ENCODE assay signal across 11 cellular contexts in the genomic region with DNA sequence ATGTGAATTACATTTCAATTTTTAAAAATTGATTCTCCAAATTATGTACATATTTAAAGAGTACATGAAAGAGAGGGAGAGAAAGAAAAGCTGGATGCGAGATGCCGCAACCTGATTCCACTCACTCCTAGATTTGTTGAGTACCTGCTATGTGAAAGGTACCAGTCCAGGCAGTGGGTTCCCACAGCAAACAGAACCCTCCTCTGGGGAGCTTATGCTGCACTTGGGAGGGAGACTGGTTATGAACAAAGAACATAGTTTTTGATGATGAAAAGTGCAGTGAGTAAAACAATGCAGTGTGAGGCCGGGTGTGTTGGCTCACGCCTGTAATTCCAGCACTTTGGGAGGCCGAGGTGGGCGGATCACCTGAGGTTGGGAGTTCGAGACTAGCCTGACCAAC. TPM values are rescaled to one million over a fixed set of nuclear protein-coding genes. Genes with fewer than 3 reads are reported as not detected.
A peak's percentile ranks its signal among the peaks of the same experiment; 100 is the strongest.
DNase-seq lines count a peak whose midpoint lies in the region; ATAC-seq and TF ChIP-seq lines count a peak whose summit lies in the region.
"Had no signal": no experiment of that assay in that cellular context is flagged by ENCODE, and none has a peak within 500 bp of the region (broad histone marks: within the 10 kb centered on the region; RNA-seq: fewer than 3 reads in every experiment).

No MANE protein-coding gene starts in this region.

- H3K4me1 ChIP-seq in CD4-positive, CD25-positive, alpha-beta regulatory T cell (ENCODE audit: control insufficient read depth, insufficient read depth, low read length, poor library complexity, severe bottlenecking), result peaks cover 69% of the 10 kb centered on the region
- H3K4me1 ChIP-seq in Peyer's patch (peaks cover 19 to 68% (median 37%) of the 10 kb centered on the region in 4 donors), psoas muscle (peaks cover 76% of the 10 kb centered on the region)

- peaks cover 2% of the 10 kb centered on the region for H3K36me3 ChIP-seq in CD4-positive, CD25-positive, alpha-beta regulatory T cell (ENCODE audit: control insufficient read depth, insufficient read depth, low read length)
- H3K36me3 ChIP-seq in Peyer's patch (peaks cover 0 to 23% (median 0%) of the 10 kb centered on the region in 3 donors), psoas muscle (ENCODE audit: insufficient read depth in 1 of 2, low read depth in 1 of 2) (no peaks in the 10 kb centered on the region)

- intact Hi-C loops in psoas muscle (cut with DNase I), result loop anchor here (5.0 kb wide), 1 partner anchor 39 kb away; no protein-coding TSS in a partner anchor

- H3K9me3 ChIP-seq in CD4-positive, CD25-positive, alpha-beta regulatory T cell (ENCODE audit: control insufficient read depth in 2 of 2, low read length in 2 of 2), result no peaks in the 10 kb centered on the region
- H3K9me3 ChIP-seq in Peyer's patch (no peaks in the 10 kb centered on the region), psoas muscle (no peaks in the 10 kb centered on the region)

- TF ChIP-seq POLR2A in Peyer's patch (IDR thresholded peaks at IDR 0.05), result no peak

- H3K27ac Mint-ChIP-seq in CD4-positive, CD25-positive, alpha-beta regulatory T cell, result peak overlapping the region; percentile 38 to 94 (median 55)

- H3K27ac ChIP-seq in CD4-positive, CD25-positive, alpha-beta regulatory T cell (ENCODE audit: insufficient read depth, low read length, poor library complexity, severe bottlenecking), result peak overlapping the region; percentile 34
- H3K27ac ChIP-seq in Peyer's patch, result peak overlapping the region in 3 of 4 donors; percentile 14 to 96 (median 89)
- H3K27ac ChIP-seq in psoas muscle, result peak overlapping the region; percentile 98

- 73 to 85% (median 79%) methylated on average over 7 of the region's 7 CpGs for WGBS in psoas muscle, 3 donors

- no peaks in the 10 kb centered on the region for H3K27me3 Mint-ChIP-seq in CD4-positive, CD25-positive, alpha-beta regulatory T cell
- H3K27me3 Mint-ChIP-seq: T-cell had no signal

- H3K36me3 Mint-ChIP-seq in CD4-positive, CD25-positive, alpha-beta regulatory T cell, result peaks cover 10% of the 10 kb centered on the region

- TF ChIP-seq CTCF in Peyer's patch (IDR thresholded peaks at IDR 0.05) (no peak), fibroblast of the aortic adventitia (IDR thresholded peaks at IDR 0.05; ENCODE audit: insufficient read depth, low read length) (no peak), psoas muscle (IDR thresholded peaks at IDR 0.05) (no peak)

- H3K4me1 Mint-ChIP-seq in CD4-positive, CD25-positive, alpha-beta regulatory T cell, result peaks cover 32 to 91% (median 64%) of the 10 kb centered on the region in 4 donors

- no peak for DNase-seq in CD4-positive, CD25-positive, alpha-beta regulatory T cell
- DNase-seq in Peyer's patch, result no peak
- DNase-seq in fibroblast of the aortic adventitia (ENCODE audit: low read depth), result peak; percentile 54
- DNase-seq in psoas muscle, result no peak
- no peak for DNase-seq in NCI-H187 (lab: John Stamatoyannopoulos, UW)
- DNase-seq in NCI-H446 (lab: John Stamatoyannopoulos, UW), result no peak
- DNase-seq in activated CD8-positive, alpha-beta memory T cell treated with anti-CD3 and anti-CD28 coated beads, Interleukin-2, amount 50 U/mL, for 4 hours, result no peak
- DNase-seq: NCI-H1048, NCI-H748 treated with DMSO at 0.1 percent for 48 hours, T-cell had no signal

- no peaks in the 10 kb centered on the region for H3K27me3 ChIP-seq in CD4-positive, CD25-positive, alpha-beta regulatory T cell (ENCODE audit: control insufficient read depth, insufficient read depth, low read length)
- H3K27me3 ChIP-seq in Peyer's patch, result no peaks in the 10 kb centered on the region
- no peaks in the 10 kb centered on the region for H3K27me3 ChIP-seq in psoas muscle (ENCODE audit: insufficient read depth in 3 of 3, low read length in 2 of 3)

- H3K4me3 Mint-ChIP-seq in CD4-positive, CD25-positive, alpha-beta regulatory T cell, result peak overlapping the region in 1 of 4 donors; percentile 38
- H3K4me3 Mint-ChIP-seq: T-cell had no signal

- H3K4me3 ChIP-seq in CD4-positive, CD25-positive, alpha-beta regulatory T cell (ENCODE audit: low read depth, low read length), result no peak overlapping the region
- H3K4me3 ChIP-seq in Peyer's patch, result no peak overlapping the region
- H3K4me3 ChIP-seq in fibroblast of the aortic adventitia (ENCODE audit: low read depth, low read length), result no peak overlapping the region
- no peak overlapping the region for H3K4me3 ChIP-seq in psoas muscle

- ATAC-seq in CD4-positive, CD25-positive, alpha-beta regulatory T cell (ENCODE audit: low read depth in 2 of 2), result no peak
- ATAC-seq in psoas muscle, result no peak
- ATAC-seq in HG03521 (IDR thresholded peaks at IDR 0.05; ENCODE audit: unreplicated experiment), result no peak
- ATAC-seq: T-cell had no signal

- H3K9me3 Mint-ChIP-seq in CD4-positive, CD25-positive, alpha-beta regulatory T cell, result no peaks in the 10 kb centered on the region
- H3K9me3 Mint-ChIP-seq: T-cell had no signal

RNA-seq across cellular contexts. Expression of a gene that starts 43.4 kb away (rescaled TPM):
- total RNA-seq in CD4-positive, CD25-positive, alpha-beta regulatory T cell, result 323 TPM
- polyA plus RNA-seq in CD4-positive, CD25-positive, alpha-beta regulatory T cell, result 10 to 100 TPM; 11.2 to 22.2 (median 15.7) TPM
- total RNA-seq in Peyer's patch (1,000 to 10,000 TPM in 1 of 4 donors, 100 to 1,000 TPM in 3; 360 to 1,049 (median 814) TPM), fibroblast of the aortic adventitia (ENCODE audit: low replicate concordance) (20.1 and 280 TPM in 2 replicates), psoas muscle (100 to 1,000 TPM in 1 of 4 donors, 10 to 100 TPM in 3; 79.9 to 127 (median 89.2) TPM)
- 10 to 100 TPM; 38.3 to 45.2 (median 43.0) TPM for polyA plus RNA-seq in psoas muscle

RNA-seq across cellular contexts. Expression of a gene that starts 53.4 kb away (rescaled TPM):
- total RNA-seq in CD4-positive, CD25-positive, alpha-beta regulatory T cell, result 6.1 TPM
- 1 to 10 TPM; 1.0 to 2.6 (median 1.9) TPM for polyA plus RNA-seq in CD4-positive, CD25-positive, alpha-beta regulatory T cell
- 10 to 100 TPM in 1 of 4 donors, 1 to 10 TPM in 3; 5.8 to 56.8 (median 6.4) TPM for total RNA-seq in Peyer's patch
- 0.18 TPM in 1 of 2 replicates, not detected in the other for total RNA-seq in fibroblast of the aortic adventitia (ENCODE audit: low replicate concordance)
- total RNA-seq in psoas muscle, result under 1 TPM; 0.32 to 0.64 (median 0.52) TPM
- under 1 TPM; 0.27 to 0.35 (median 0.34) TPM for polyA plus RNA-seq in psoas muscle

Comparison
In these comparisons a context has a peak if more than half of its experiments do, and no peak if none do; other contexts are left out.
1. H3K27ac ChIP-seq: peak in every context shown above with its lines; median percentile 98 in psoas muscle; 89 in Peyer's patch; 34 in CD4-positive, CD25-positive, alpha-beta regulatory T cell.